In genomic region chr6:6405031-6405430, GRCh38 we compare ENCODE assay signal across 23 cellular contexts.
"Had no signal": no experiment of that assay in that cellular context is flagged by ENCODE, and none has a peak within 500 bp of the region (broad histone marks: within the 10 kb centered on the region; RNA-seq: fewer than 3 reads in every experiment).

No MANE protein-coding gene starts in this region.

- H3K9me3 ChIP-seq: tibial nerve, uterus had no signal

- DNase-seq: activated CD4-positive, alpha-beta T cell treated with anti-CD3 and anti-CD28 coated beads for 48 hours; activated CD4-positive, CD25-positive, alpha-beta regulatory T cell; activated CD8-positive, alpha-beta T cell treated with anti-CD3 and anti-CD28 coated beads for 36 hours; activated naive CD4-positive, alpha-beta T cell; activated naive CD8-positive, alpha-beta T cell treated with anti-CD3 and anti-CD28 coated beads for 36 hours; activated T-cell treated with anti-CD3 and anti-CD28 coated beads, Interleukin-2, amount 50 U/mL, for 1 hour; amygdala; dorsolateral prefrontal cortex; erythroblast; foreskin melanocyte; glutamatergic neuron; hypothalamus; islet precursor cell; nephron progenitor cell; occipital lobe; stimulated activated CD4-positive, alpha-beta T cell treated with anti-CD3 and anti-CD28 coated beads, Interleukin-2, amount 100 ng/mL, for 24 hours; stimulated activated naive CD8-positive, alpha-beta T cell treated with anti-CD3 and anti-CD28 coated beads, Interleukin-15, Interleukin-2, amounts not matched to agents 100 U/mL and 50 U/mL, for 24 hours; substantia nigra; uterus had no signal

- H3K9me3 Mint-ChIP-seq: activated CD8-positive, alpha-beta T cell treated with anti-CD3 and anti-CD28 coated beads for 36 hours; activated naive CD8-positive, alpha-beta T cell treated with anti-CD3 and anti-CD28 coated beads for 36 hours; mesothelial cell of epicardium; nephron progenitor cell; T-helper 2 cell treated with Interferon-gamma antibody and Interleukin-4, amounts not matched to agents 5 μg/mL and 100 μg/mL, for 36 hours had no signal

- H3K4me3 ChIP-seq: dorsolateral prefrontal cortex, tibial nerve, uterus had no signal

- H3K36me3 ChIP-seq: tibial nerve, uterus had no signal

- H3K27me3 ChIP-seq: tibial nerve, uterus had no signal

- H3K4me1 Mint-ChIP-seq: activated T-helper 17 cell treated with anti-CD3 and anti-CD28 coated beads, Interleukin-2, amount 50 U/mL, for 72 hours; mesothelial cell of epicardium; nephron progenitor cell had no signal

- H3K4me3 Mint-ChIP-seq: activated CD8-positive, alpha-beta T cell treated with anti-CD3 and anti-CD28 coated beads for 36 hours; activated naive CD8-positive, alpha-beta T cell treated with anti-CD3 and anti-CD28 coated beads for 36 hours; activated T-helper 17 cell treated with anti-CD3 and anti-CD28 coated beads, Interleukin-2, amount 50 U/mL, for 72 hours; mesothelial cell of epicardium; nephron progenitor cell; T-helper 2 cell treated with Interferon-gamma antibody and Interleukin-4, amounts not matched to agents 5 μg/mL and 100 μg/mL, for 36 hours had no signal

- H3K36me3 Mint-ChIP-seq: activated naive CD8-positive, alpha-beta T cell treated with anti-CD3 and anti-CD28 coated beads for 36 hours; mesothelial cell of epicardium had no signal

- H3K27ac Mint-ChIP-seq: activated CD8-positive, alpha-beta T cell treated with anti-CD3 and anti-CD28 coated beads for 36 hours; activated naive CD8-positive, alpha-beta T cell treated with anti-CD3 and anti-CD28 coated beads for 36 hours; activated T-helper 17 cell treated with anti-CD3 and anti-CD28 coated beads, Interleukin-2, amount 50 U/mL, for 72 hours; mesothelial cell of epicardium; nephron progenitor cell; T-helper 2 cell treated with Interferon-gamma antibody and Interleukin-4, amounts not matched to agents 5 μg/mL and 100 μg/mL, for 36 hours had no signal

- H3K27ac ChIP-seq: dorsolateral prefrontal cortex had no signal
